8 cellular contexts compared by ENCODE assay signal in genomic region chr2:222862068-222862914, GRCh38. TPM values are rescaled to one million over a fixed set of nuclear protein-coding genes. Genes with fewer than 3 reads are reported as not detected.
DNase-seq lines count a peak whose midpoint lies in the region; ATAC-seq and TF ChIP-seq lines count a peak whose summit lies in the region.

No MANE protein-coding gene starts in this region.

- H3K9ac ChIP-seq in SU-DHL-6 (ENCODE audit: low read length) = peak overlapping the region; percentile 80

- peaks cover 44% of the 10 kb centered on the region for H4K20me1 ChIP-seq in GM23338 (replicated peaks; ENCODE audit: insufficient read depth)
- peaks cover 39% of the 10 kb centered on the region for H4K20me1 ChIP-seq in SU-DHL-6 (ENCODE audit: low read depth, low read length)

- H3K27ac ChIP-seq in GM23338 (ENCODE audit: low read depth) = no peak overlapping the region
- H3K27ac ChIP-seq in SU-DHL-6 (ENCODE audit: low read depth, low read length) = no peak overlapping the region

- H3K79me2 ChIP-seq in GM23338 (replicated peaks; ENCODE audit: insufficient read depth) = peaks cover 62% of the 10 kb centered on the region
- peaks cover 61% of the 10 kb centered on the region for H3K79me2 ChIP-seq in SU-DHL-6 (ENCODE audit: insufficient read depth, low read length)

- H3K4me3 ChIP-seq in AG10803 (ENCODE audit: low read length) = peak overlapping the region; percentile 84
- H3K4me3 ChIP-seq in GM23338 = peak overlapping the region; percentile 85
- H3K4me3 ChIP-seq in SU-DHL-6 (ENCODE audit: insufficient read depth, low read length, poor library complexity, severe bottlenecking) = peak overlapping the region; percentile 77

- peaks cover 3% of the 10 kb centered on the region; the same call in 1 of the 3 replicates for H3K9me3 Mint-ChIP-seq in GM23338

- H3K4me1 ChIP-seq in GM23338 (ENCODE audit: insufficient read depth) = peaks cover 62% of the 10 kb centered on the region

- no peaks in the 10 kb centered on the region for H3K27me3 ChIP-seq in GM23338 (ENCODE audit: insufficient read depth)
- no peaks in the 10 kb centered on the region for H3K27me3 ChIP-seq in SU-DHL-6 (ENCODE audit: low read length)

- H3F3A ChIP-seq in GM23338 (replicated peaks; ENCODE audit: low read depth) = no peaks in the 10 kb centered on the region
- H3F3A ChIP-seq in SU-DHL-6 (ENCODE audit: insufficient read depth) = peaks cover 8% of the 10 kb centered on the region; the same call in 1 of the 2 replicates

- ATAC-seq in GM23338 (no peak), GM21381 (IDR thresholded peaks at IDR 0.05; ENCODE audit: unreplicated experiment) (no peak)

- no peak overlapping the region for H3K4me3 Mint-ChIP-seq in GM23338

- H3K36me3 Mint-ChIP-seq in GM23338 (ENCODE audit: low read depth) = no peaks in the 10 kb centered on the region

- peaks cover 7% of the 10 kb centered on the region for H3K4me1 Mint-ChIP-seq in GM23338

- no peak overlapping the region for H3K27ac Mint-ChIP-seq in GM23338

- H3K36me3 ChIP-seq in GM23338 (ENCODE audit: insufficient read depth) = no peaks in the 10 kb centered on the region
- no peaks in the 10 kb centered on the region for H3K36me3 ChIP-seq in SU-DHL-6 (ENCODE audit: low read length)

- DNase-seq in AG10803 (ENCODE audit: low read depth) (peak; percentile 53), GM23338 (ENCODE audit: low spot score) (no peak), globus pallidus (ENCODE audit: low spot score) (peak; percentile 76), putamen (ENCODE audit: low spot score) (peak; percentile 67), NCI-H510A treated with DMSO at 0.1 percent for 48 hours (lab: John Stamatoyannopoulos, UW) (no peak)
- no peak for DNase-seq in activated CD4-positive, alpha-beta T cell treated with anti-CD3 and anti-CD28 coated beads, Interleukin-2, amount 50 U/mL, for 4 hours

- TF ChIP-seq CTCF in AG10803 (conservative IDR thresholded peaks at IDR 0.05; ENCODE audit: low read length) = peak; percentile 49
- TF ChIP-seq CTCF in GM23338 (conservative IDR thresholded peaks at IDR 0.05; ENCODE audit: low read depth in 2 of 2) = no peak
- TF ChIP-seq CTCF in SU-DHL-6 (IDR thresholded peaks at IDR 0.05; ENCODE audit: insufficient read depth, low read length, poor library complexity, severe bottlenecking) = no peak

- H3K27me3 Mint-ChIP-seq in GM23338 (ENCODE audit: insufficient read depth, low read depth, poor library complexity) = peaks cover 2% of the 10 kb centered on the region

- H2AFZ ChIP-seq in GM23338 = no peak overlapping the region
- H2AFZ ChIP-seq in SU-DHL-6 (ENCODE audit: low read depth, low read length, severe bottlenecking) = no peak overlapping the region

- peak overlapping the region; percentile 91 for H3K4me2 ChIP-seq in GM23338
- H3K4me2 ChIP-seq in SU-DHL-6 (ENCODE audit: low read depth, low read length, poor library complexity, severe bottlenecking) = peak overlapping the region; percentile 84

- H3K9me2 ChIP-seq in GM23338 (ENCODE audit: insufficient read depth) = 0 out of 2 replicates have a peak, but pooled peaks cover 5% of the 10 kb centered on the region
- H3K9me2 ChIP-seq in SU-DHL-6 (replicated peaks; ENCODE audit: insufficient read depth, low read length) = no peaks in the 10 kb centered on the region

- H3K9me3 ChIP-seq in SU-DHL-6 (ENCODE audit: insufficient read depth, low read length) = no peaks in the 10 kb centered on the region

TF ChIP-seq in GM23338, 12 proteins besides CTCF, POLR2A, EP300 and RAD21 (continues in another document):
- TF ChIP-seq EZH2phosphoT487 (IDR thresholded peaks at IDR 0.05; ENCODE audit: unreplicated experiment) (no peak), POLR2AphosphoS5 (IDR thresholded peaks at IDR 0.05; ENCODE audit: low read depth) (no peak), CREB1 (CRISPR knock-in tag; IDR thresholded peaks at IDR 0.05; ENCODE audit: low read depth) (no peak), EZH2 (IDR thresholded peaks at IDR 0.05; ENCODE audit: low read depth, unreplicated experiment) (no peak), NANOG (IDR thresholded peaks at IDR 0.05; ENCODE audit: borderline replicate concordance) (no peak), ZNF331 (CRISPR knock-in tag; IDR thresholded peaks at IDR 0.05; ENCODE audit: low read depth) (no peak)
- TF ChIP-seq, protein P1, sequence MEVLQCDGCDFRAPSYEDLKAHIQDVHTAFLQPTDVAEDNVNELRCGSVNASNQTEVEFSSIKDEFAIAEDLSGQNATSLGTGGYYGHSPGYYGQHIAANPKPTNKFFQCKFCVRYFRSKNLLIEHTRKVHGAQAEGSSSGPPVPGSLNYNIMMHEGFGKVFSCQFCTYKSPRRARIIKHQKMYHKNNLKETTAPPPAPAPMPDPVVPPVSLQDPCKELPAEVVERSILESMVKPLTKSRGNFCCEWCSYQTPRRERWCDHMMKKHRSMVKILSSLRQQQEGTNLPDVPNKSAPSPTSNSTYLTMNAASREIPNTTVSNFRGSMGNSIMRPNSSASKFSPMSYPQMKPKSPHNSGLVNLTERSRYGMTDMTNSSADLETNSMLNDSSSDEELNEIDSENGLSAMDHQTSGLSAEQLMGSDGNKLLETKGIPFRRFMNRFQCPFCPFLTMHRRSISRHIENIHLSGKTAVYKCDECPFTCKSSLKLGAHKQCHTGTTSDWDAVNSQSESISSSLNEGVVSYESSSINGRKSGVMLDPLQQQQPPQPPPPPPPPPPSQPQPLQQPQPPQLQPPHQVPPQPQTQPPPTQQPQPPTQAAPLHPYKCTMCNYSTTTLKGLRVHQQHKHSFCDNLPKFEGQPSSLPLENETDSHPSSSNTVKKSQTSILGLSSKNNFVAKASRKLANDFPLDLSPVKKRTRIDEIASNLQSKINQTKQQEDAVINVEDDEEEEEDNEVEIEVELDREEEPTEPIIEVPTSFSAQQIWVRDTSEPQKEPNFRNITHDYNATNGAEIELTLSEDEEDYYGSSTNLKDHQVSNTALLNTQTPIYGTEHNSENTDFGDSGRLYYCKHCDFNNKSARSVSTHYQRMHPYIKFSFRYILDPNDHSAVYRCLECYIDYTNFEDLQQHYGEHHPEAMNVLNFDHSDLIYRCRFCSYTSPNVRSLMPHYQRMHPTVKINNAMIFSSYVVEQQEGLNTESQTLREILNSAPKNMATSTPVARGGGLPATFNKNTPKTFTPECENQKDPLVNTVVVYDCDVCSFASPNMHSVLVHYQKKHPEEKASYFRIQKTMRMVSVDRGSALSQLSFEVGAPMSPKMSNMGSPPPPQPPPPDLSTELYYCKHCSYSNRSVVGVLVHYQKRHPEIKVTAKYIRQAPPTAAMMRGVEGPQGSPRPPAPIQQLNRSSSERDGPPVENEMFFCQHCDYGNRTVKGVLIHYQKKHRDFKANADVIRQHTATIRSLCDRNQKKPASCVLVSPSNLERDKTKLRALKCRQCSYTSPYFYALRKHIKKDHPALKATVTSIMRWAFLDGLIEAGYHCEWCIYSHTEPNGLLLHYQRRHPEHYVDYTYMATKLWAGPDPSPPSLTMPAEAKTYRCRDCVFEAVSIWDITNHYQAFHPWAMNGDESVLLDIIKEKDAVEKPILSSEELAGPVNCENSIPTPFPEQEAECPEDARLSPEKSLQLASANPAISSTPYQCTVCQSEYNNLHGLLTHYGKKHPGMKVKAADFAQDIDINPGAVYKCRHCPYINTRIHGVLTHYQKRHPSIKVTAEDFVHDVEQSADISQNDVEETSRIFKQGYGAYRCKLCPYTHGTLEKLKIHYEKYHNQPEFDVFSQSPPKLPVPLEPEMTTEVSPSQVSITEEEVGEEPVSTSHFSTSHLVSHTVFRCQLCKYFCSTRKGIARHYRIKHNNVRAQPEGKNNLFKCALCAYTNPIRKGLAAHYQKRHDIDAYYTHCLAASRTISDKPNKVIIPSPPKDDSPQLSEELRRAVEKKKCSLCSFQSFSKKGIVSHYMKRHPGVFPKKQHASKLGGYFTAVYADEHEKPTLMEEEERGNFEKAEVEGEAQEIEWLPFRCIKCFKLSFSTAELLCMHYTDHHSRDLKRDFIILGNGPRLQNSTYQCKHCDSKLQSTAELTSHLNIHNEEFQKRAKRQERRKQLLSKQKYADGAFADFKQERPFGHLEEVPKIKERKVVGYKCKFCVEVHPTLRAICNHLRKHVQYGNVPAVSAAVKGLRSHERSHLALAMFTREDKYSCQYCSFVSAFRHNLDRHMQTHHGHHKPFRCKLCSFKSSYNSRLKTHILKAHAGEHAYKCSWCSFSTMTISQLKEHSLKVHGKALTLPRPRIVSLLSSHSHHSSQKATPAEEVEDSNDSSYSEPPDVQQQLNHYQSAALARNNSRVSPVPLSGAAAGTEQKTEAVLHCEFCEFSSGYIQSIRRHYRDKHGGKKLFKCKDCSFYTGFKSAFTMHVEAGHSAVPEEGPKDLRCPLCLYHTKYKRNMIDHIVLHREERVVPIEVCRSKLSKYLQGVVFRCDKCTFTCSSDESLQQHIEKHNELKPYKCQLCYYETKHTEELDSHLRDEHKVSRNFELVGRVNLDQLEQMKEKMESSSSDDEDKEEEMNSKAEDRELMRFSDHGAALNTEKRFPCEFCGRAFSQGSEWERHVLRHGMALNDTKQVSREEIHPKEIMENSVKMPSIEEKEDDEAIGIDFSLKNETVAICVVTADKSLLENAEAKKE (CRISPR knock-in tag; IDR thresholded peaks at IDR 0.05) = no peak
- TF ChIP-seq, protein P2, sequence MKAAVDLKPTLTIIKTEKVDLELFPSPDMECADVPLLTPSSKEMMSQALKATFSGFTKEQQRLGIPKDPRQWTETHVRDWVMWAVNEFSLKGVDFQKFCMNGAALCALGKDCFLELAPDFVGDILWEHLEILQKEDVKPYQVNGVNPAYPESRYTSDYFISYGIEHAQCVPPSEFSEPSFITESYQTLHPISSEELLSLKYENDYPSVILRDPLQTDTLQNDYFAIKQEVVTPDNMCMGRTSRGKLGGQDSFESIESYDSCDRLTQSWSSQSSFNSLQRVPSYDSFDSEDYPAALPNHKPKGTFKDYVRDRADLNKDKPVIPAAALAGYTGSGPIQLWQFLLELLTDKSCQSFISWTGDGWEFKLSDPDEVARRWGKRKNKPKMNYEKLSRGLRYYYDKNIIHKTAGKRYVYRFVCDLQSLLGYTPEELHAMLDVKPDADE (IDR thresholded peaks at IDR 0.05) = no peak

RNA-seq across cellular contexts. Expression of gene ACSL3, which starts 1.5 kb away (rescaled TPM):
- 130 and 132 TPM in 2 replicates for total RNA-seq in GM23338 (2014; rRNA removed; shearing (Covaris generic))
- 50.4 and 55.3 TPM in 2 replicates for polyA plus RNA-seq in GM23338 (2016; fragmentation: Nextera tagmentation; extraction: Ambion mirVana)

Comparison
In these comparisons a context has a peak if more than half of its experiments do, and no peak if none do; other contexts are left out.
1. DNase-seq: peak in AG10803 (single experiment), globus pallidus (single experiment) and putamen (single experiment); none in GM23338 (single experiment), activated CD4-positive, alpha-beta T cell treated with anti-CD3 and anti-CD28 coated beads, Interleukin-2, amount 50 U/mL, for 4 hours (0 of 2) and NCI-H510A treated with DMSO at 0.1 percent for 48 hours (single experiment).
2. Peak in every context shown above with its lines, with median percentiles within 50 percentile points of each other: H3K4me3 ChIP-seq.